ENCODE assay signal across 12 cellular contexts in genomic region chr4:183563874-183564273, GRCh38. TPM values are rescaled to one million over a fixed set of nuclear protein-coding genes. Genes with fewer than 3 reads are reported as not detected.
DNase-seq lines count a peak whose midpoint lies in the region; ATAC-seq and TF ChIP-seq lines count a peak whose summit lies in the region.
"Had no signal": no experiment of that assay in that cellular context is flagged by ENCODE, and none has a peak within 500 bp of the region (broad histone marks: within the 10 kb centered on the region; RNA-seq: fewer than 3 reads in every experiment).

No MANE protein-coding gene starts in this region.

- intact Hi-C loops in adrenal gland (cut with DNase I): no loop called here

- H3K36me3 ChIP-seq in adrenal gland (replicated peaks in 1 of 2) (no peaks in the 10 kb centered on the region), kidney epithelial cell (ENCODE audit: control insufficient read depth, insufficient read depth, low read length) (no peaks in the 10 kb centered on the region)
- H3K36me3 ChIP-seq: tibial artery had no signal

- no peak for ATAC-seq in HG03342 (IDR thresholded peaks at IDR 0.05; ENCODE audit: unreplicated experiment)
- no peak for ATAC-seq in HG03039 (IDR thresholded peaks at IDR 0.05; ENCODE audit: unreplicated experiment)
- no peak for ATAC-seq in HG02852 (IDR thresholded peaks at IDR 0.05; ENCODE audit: unreplicated experiment)
- ATAC-seq: SK-N-SH treated with all-trans-retinoic acid at 6 μM for 48 hours had no signal

- H3K27ac ChIP-seq in adrenal gland: peak overlapping the region; percentile 18 to 84 (median 65)
- H3K27ac ChIP-seq: tibial artery had no signal

- peak; percentile 10 for DNase-seq in stimulated activated CD4-positive, alpha-beta T cell treated with anti-CD3 and anti-CD28 coated beads, Interleukin-1b, Interleukin-23, amount 100 ng/mL, for 48 hours
- DNase-seq in stimulated activated CD4-positive, alpha-beta T cell treated with anti-CD3 and anti-CD28 coated beads, Interleukin-4, amount 100 ng/mL, for 1 hour: no peak
- DNase-seq in adrenal gland (peak; percentile 69 to 87 (median 80)), kidney epithelial cell (ENCODE audit: low read depth) (peak; percentile 56), ACHN (no peak)
- DNase-seq: activated naive CD4-positive, alpha-beta T cell treated with anti-CD3 and anti-CD28 coated beads, Interleukin-2, amount 10 ng/mL, durations not matched to agents 7 days and 5 days; NCI-H345; tibial artery had no signal

- TF ChIP-seq CTCF in adrenal gland (IDR thresholded peaks at IDR 0.05) (peak in 1 of 6 experiments; percentile 16), kidney epithelial cell (IDR thresholded peaks at IDR 0.05; ENCODE audit: insufficient read depth, low read length, poor library complexity, severe bottlenecking) (no peak)

- no peaks in the 10 kb centered on the region for H3K9me3 ChIP-seq in adrenal gland (replicated peaks in 1 of 3)
- H3K9me3 ChIP-seq: tibial artery had no signal

- WGBS in adrenal gland, 4 donors: 37 to 52% (median 47%) methylated on average over 5 of the region's 5 CpGs

- H3K4me3 ChIP-seq in adrenal gland: no peak overlapping the region
- H3K4me3 ChIP-seq in kidney epithelial cell (ENCODE audit: low read depth, low read length): no peak overlapping the region
- H3K4me3 ChIP-seq: tibial artery had no signal

- peak in 1 of 2 donors; percentile 58 for TF ChIP-seq POLR2A in adrenal gland (IDR thresholded peaks at IDR 0.05)

- no peaks in the 10 kb centered on the region for H3K27me3 ChIP-seq in adrenal gland
- no peaks in the 10 kb centered on the region for H3K27me3 ChIP-seq in kidney epithelial cell (ENCODE audit: control insufficient read depth, insufficient read depth, low read length)
- H3K27me3 ChIP-seq: tibial artery had no signal

- in situ Hi-C loops in ACHN (cut with HindIII; ENCODE audit: low pct_ligation_motif_present, low pct_unique_long_range_greater_than_20kb, low sequenced_read_pairs): no loop called here

- H3K4me1 ChIP-seq in adrenal gland (replicated peaks in 1 of 2): peaks cover 0 to 10% of the 10 kb centered on the region in 2 donors
- H3K4me1 ChIP-seq: tibial artery had no signal

RNA-seq across cellular contexts. Expression of gene ING2, which starts 59.0 kb away (rescaled TPM):
- 10 to 100 TPM; 26.2 to 53.4 (median 43.6) TPM for total RNA-seq in adrenal gland
- 100 to 1,000 TPM in 1 of 3 donors, 10 to 100 TPM in 2; 18.9 to 119 (median 27.5) TPM for polyA plus RNA-seq in adrenal gland
- total RNA-seq in kidney epithelial cell: 9.9 and 10.1 TPM in 2 replicates

Comparison
In these comparisons a context has a peak if more than half of its experiments do, and no peak if none do; other contexts are left out.
1. DNase-seq: peak in stimulated activated CD4-positive, alpha-beta T cell treated with anti-CD3 and anti-CD28 coated beads, Interleukin-1b, Interleukin-23, amount 100 ng/mL, for 48 hours (single experiment), adrenal gland (7 of 7) and kidney epithelial cell (single experiment); none in stimulated activated CD4-positive, alpha-beta T cell treated with anti-CD3 and anti-CD28 coated beads, Interleukin-4, amount 100 ng/mL, for 1 hour (single experiment) and ACHN (single experiment).